In genomic region chr12:96237465-96238077, GRCh38 we compare ENCODE assay signal across 1 cellular context.
TF ChIP-seq lines count a peak whose summit lies in the region.

No MANE protein-coding gene starts in this region.

TF ChIP-seq in HepG2, 621 proteins besides CTCF, POLR2A, EP300 and RAD21 (continued from another document):
- no peak for TF ChIP-seq ZBTB49 (CRISPR knock-in tag; IDR thresholded peaks at IDR 0.05; ENCODE audit: borderline replicate concordance)
- no peak for TF ChIP-seq UBTF (CRISPR knock-in tag; IDR thresholded peaks at IDR 0.05)
- TF ChIP-seq ZNF790 (CRISPR knock-in tag; IDR thresholded peaks at IDR 0.05; ENCODE audit: borderline replicate concordance): no peak
- TF ChIP-seq ARNTL (CRISPR knock-in tag; IDR thresholded peaks at IDR 0.05): no peak
- no peak for TF ChIP-seq SNAPC5 (CRISPR knock-in tag; IDR thresholded peaks at IDR 0.05; ENCODE audit: borderline replicate concordance)
- no peak for TF ChIP-seq RXRA (CRISPR knock-in tag; IDR thresholded peaks at IDR 0.05)
- TF ChIP-seq ZNF331 (CRISPR knock-in tag; IDR thresholded peaks at IDR 0.05): no peak
- TF ChIP-seq ATF7-NPFF (CRISPR knock-in tag; IDR thresholded peaks at IDR 0.05; ENCODE audit: low read depth): no peak
